In genomic region chr6:166109608-166110007, GRCh38 we compare ENCODE assay signal across 21 cellular contexts. TPM values are rescaled to one million over a fixed set of nuclear protein-coding genes. Genes with fewer than 3 reads are reported as not detected.
DNase-seq lines count a peak whose midpoint lies in the region; ATAC-seq and TF ChIP-seq lines count a peak whose summit lies in the region.
"Had no signal": no experiment of that assay in that cellular context is flagged by ENCODE, and none has a peak within 500 bp of the region (broad histone marks: within the 10 kb centered on the region; RNA-seq: fewer than 3 reads in every experiment).

No MANE protein-coding gene starts in this region.

- no peaks in the 10 kb centered on the region for H3K9me3 Mint-ChIP-seq in activated naive CD4-positive, alpha-beta T cell treated with anti-CD3 and anti-CD28 coated beads, Interleukin-2, amount 50 U/mL, for 72 hours
- H3K9me3 Mint-ChIP-seq in stimulated activated naive CD8-positive, alpha-beta T cell treated with anti-CD3 and anti-CD28 coated beads, Interleukin-15, amount 100 ng/mL, for 72 hours: no peaks in the 10 kb centered on the region
- no peaks in the 10 kb centered on the region for H3K9me3 Mint-ChIP-seq in type B pancreatic cell

- no peak for TF ChIP-seq CTCF in type B pancreatic cell (conservative IDR thresholded peaks at IDR 0.05)

- peaks cover 0 to 6% of the 10 kb centered on the region in 2 donors for H3K36me3 Mint-ChIP-seq in activated naive CD4-positive, alpha-beta T cell treated with anti-CD3 and anti-CD28 coated beads, Interleukin-2, amount 50 U/mL, for 72 hours
- H3K36me3 Mint-ChIP-seq in type B pancreatic cell: no peaks in the 10 kb centered on the region
- H3K36me3 Mint-ChIP-seq: CD4-positive, CD25-positive, alpha-beta regulatory T cell had no signal

- no peak overlapping the region for H3K4me3 Mint-ChIP-seq in stimulated activated naive CD8-positive, alpha-beta T cell treated with anti-CD3 and anti-CD28 coated beads, Interleukin-15, amount 100 ng/mL, for 72 hours
- H3K4me3 Mint-ChIP-seq in type B pancreatic cell: no peak overlapping the region
- H3K4me3 Mint-ChIP-seq: CD4-positive, CD25-positive, alpha-beta regulatory T cell had no signal

- H3K27me3 Mint-ChIP-seq in stimulated activated naive CD8-positive, alpha-beta T cell treated with anti-CD3 and anti-CD28 coated beads, Interleukin-15, amount 100 ng/mL, for 72 hours: peaks cover 27% of the 10 kb centered on the region
- H3K27me3 Mint-ChIP-seq in type B pancreatic cell: peaks cover 35% of the 10 kb centered on the region

- no peak for DNase-seq in stimulated activated naive CD8-positive, alpha-beta T cell treated with anti-CD3 and anti-CD28 coated beads, Interleukin-15, Interleukin-2, amounts not matched to agents 100 U/mL and 50 U/mL, for 24 hours
- DNase-seq in activated naive CD4-positive, alpha-beta T cell treated with anti-CD3 and anti-CD28 coated beads, Interleukin-2, amount 50 U/mL, for 72 hours (ENCODE audit: low spot score in 2 of 2): no peak
- DNase-seq in stimulated activated naive CD8-positive, alpha-beta T cell treated with anti-CD3 and anti-CD28 coated beads, Interleukin-15, amount 100 ng/mL, for 72 hours: no peak
- DNase-seq in type B pancreatic cell (ENCODE audit: extremely low spot score, unreplicated experiment): no peak
- DNase-seq: ACHN; AML-193; Caco-2; CD4-positive, CD25-positive, alpha-beta regulatory T cell; EL; NCI-H146; NCI-H2107; NCI-H2227 treated with DMSO at 0.1 percent for 48 hours; NCI-H524 treated with DMSO at 0.1 percent for 48 hours; SW 1271 had no signal

- H3K27ac Mint-ChIP-seq in activated naive CD4-positive, alpha-beta T cell treated with anti-CD3 and anti-CD28 coated beads, Interleukin-2, amount 50 U/mL, for 72 hours: no peak overlapping the region
- H3K27ac Mint-ChIP-seq in stimulated activated naive CD8-positive, alpha-beta T cell treated with anti-CD3 and anti-CD28 coated beads, Interleukin-15, amount 100 ng/mL, for 72 hours: no peak overlapping the region
- no peak overlapping the region for H3K27ac Mint-ChIP-seq in type B pancreatic cell
- H3K27ac Mint-ChIP-seq: CD4-positive, CD25-positive, alpha-beta regulatory T cell had no signal

- ATAC-seq in GM18520 (IDR thresholded peaks at IDR 0.05; ENCODE audit: unreplicated experiment): peak; percentile 61
- peak; percentile 44 for ATAC-seq in GM21529 (IDR thresholded peaks at IDR 0.05; ENCODE audit: unreplicated experiment)
- peak; percentile 55 for ATAC-seq in HG03097 (IDR thresholded peaks at IDR 0.05; ENCODE audit: low FRiP score, unreplicated experiment)
- no peak for ATAC-seq in stimulated activated naive CD8-positive, alpha-beta T cell treated with anti-CD3 and anti-CD28 coated beads, Interleukin-15, Interleukin-2, amounts not matched to agents 100 U/mL and 50 U/mL, for 24 hours
- no peak for ATAC-seq in activated naive CD4-positive, alpha-beta T cell treated with anti-CD3 and anti-CD28 coated beads, Interleukin-2, amount 50 U/mL, for 72 hours
- ATAC-seq in stimulated activated naive CD8-positive, alpha-beta T cell treated with anti-CD3 and anti-CD28 coated beads, Interleukin-15, amount 100 ng/mL, for 72 hours: no peak
- ATAC-seq: Panc1 had no signal

- H3K4me1 Mint-ChIP-seq in stimulated activated naive CD8-positive, alpha-beta T cell treated with anti-CD3 and anti-CD28 coated beads, Interleukin-15, amount 100 ng/mL, for 72 hours: peaks cover 7% of the 10 kb centered on the region
- H3K4me1 Mint-ChIP-seq in type B pancreatic cell (ENCODE audit: unreplicated experiment): no peaks in the 10 kb centered on the region

RNA-seq across cellular contexts. Expression of gene TBXT, which starts 58.0 kb away (rescaled TPM):
- total RNA-seq in activated naive CD4-positive, alpha-beta T cell treated with anti-CD3 and anti-CD28 coated beads, Interleukin-2, amount 50 U/mL, for 72 hours: not detected
- total RNA-seq in type B pancreatic cell (ENCODE audit: low replicate concordance): 0.85 and 2.0 TPM in 2 replicates
- total RNA-seq: Caco-2; CD4-positive, CD25-positive, alpha-beta regulatory T cell; H4; SK-MEL-5; T-helper 2 cell treated with Interferon-gamma antibody and Interleukin-4, amounts not matched to agents 100 ng/mL and 5 ng/mL, for 36 hours had no signal

Comparison
In these comparisons a context has a peak if more than half of its experiments do, and no peak if none do; other contexts are left out.
1. ATAC-seq: peak in GM18520 (single experiment), GM21529 (single experiment) and HG03097 (single experiment); none in stimulated activated naive CD8-positive, alpha-beta T cell treated with anti-CD3 and anti-CD28 coated beads, Interleukin-15, Interleukin-2, amounts not matched to agents 100 U/mL and 50 U/mL, for 24 hours (single experiment), activated naive CD4-positive, alpha-beta T cell treated with anti-CD3 and anti-CD28 coated beads, Interleukin-2, amount 50 U/mL, for 72 hours (0 of 2) and stimulated activated naive CD8-positive, alpha-beta T cell treated with anti-CD3 and anti-CD28 coated beads, Interleukin-15, amount 100 ng/mL, for 72 hours (single experiment).